ENCODE assay signal across 14 cellular contexts in the genomic region with DNA sequence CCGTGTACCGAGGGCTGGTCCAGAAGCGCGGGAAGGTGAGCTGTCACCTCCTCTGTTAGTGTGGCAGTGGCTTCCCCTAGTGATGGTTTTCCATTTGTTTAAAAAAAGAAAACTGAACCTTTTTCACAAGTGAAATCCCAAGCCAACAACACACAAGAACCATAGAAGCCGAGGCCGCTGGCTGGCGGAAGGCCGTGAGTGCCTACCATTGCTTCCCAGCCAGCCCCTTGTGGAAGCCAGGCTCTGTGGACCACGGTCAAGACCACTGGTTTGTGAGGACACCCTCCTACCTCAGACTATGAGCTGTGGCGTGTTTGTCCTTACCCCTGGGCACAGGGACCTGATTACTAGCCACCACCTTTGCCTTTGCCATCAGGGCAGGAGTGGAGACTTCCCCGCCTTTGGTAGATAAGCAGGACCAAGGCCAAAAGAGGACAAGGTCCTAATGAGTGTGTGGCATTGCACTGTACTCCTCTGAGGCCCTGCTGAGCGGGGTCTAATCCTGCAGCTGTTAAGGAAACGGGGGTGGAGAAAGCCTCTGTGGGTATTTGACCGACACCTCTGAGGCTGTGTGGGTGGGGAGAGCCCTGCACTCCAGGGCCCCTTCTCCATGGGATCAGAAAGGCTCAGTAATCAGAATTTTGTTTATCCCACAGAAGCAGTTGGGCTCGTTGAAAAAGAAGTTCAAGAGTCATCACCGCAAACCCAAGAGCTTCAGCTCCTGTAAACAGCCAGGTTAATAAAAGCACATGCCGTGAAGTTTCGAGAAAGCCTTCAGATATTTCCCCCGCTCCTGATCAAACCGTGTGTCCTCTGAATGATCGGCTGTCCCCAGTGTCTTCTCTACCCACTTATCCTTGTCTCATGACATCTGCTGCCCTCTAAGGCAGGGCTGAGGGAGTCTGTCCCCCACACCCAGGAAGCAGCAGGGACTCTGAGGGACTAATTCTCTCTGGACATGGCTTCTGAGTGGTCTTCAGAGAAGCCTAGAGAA. TPM values are rescaled to one million over a fixed set of nuclear protein-coding genes. Genes with fewer than 3 reads are reported as not detected.
DNase-seq lines count a peak whose midpoint lies in the region; FAIRE-seq and TF ChIP-seq lines count a peak whose summit lies in the region.
"Had no signal": no experiment of that assay in that cellular context is flagged by ENCODE, and none has a peak within 500 bp of the region (broad histone marks: within the 10 kb centered on the region; RNA-seq: fewer than 3 reads in every experiment).

No MANE protein-coding gene starts in this region.

- H3K4me1 ChIP-seq in smooth muscle cell (ENCODE audit: low read depth): peaks cover 5% of the 10 kb centered on the region

- H3K4me3 Mint-ChIP-seq in activated CD4-positive, alpha-beta T cell treated with anti-CD3 and anti-CD28 coated beads, Interleukin-2, amount 10 ng/mL, durations not matched to agents 7 days and 5 days: no peak overlapping the region

- H2AFZ ChIP-seq in smooth muscle cell (ENCODE audit: low read depth): no peak overlapping the region

- 66% methylated on average over 21 of the region's 21 CpGs for WGBS in smooth muscle cell (ENCODE audit: low lambda C conversion rate)

- TF ChIP-seq CTCF in VCaP (conservative IDR thresholded peaks at IDR 0.05): no peak
- TF ChIP-seq CTCF in dorsolateral prefrontal cortex (IDR thresholded peaks at IDR 0.05 in 54 of 56, conservative IDR thresholded peaks at IDR 0.05 in 2 of 56; ENCODE audit: low read depth in 1 of 56, partially characterized antibody in 56 of 56): no peak
- no peak for TF ChIP-seq CTCF in smooth muscle cell (IDR thresholded peaks at IDR 0.05; ENCODE audit: borderline replicate concordance, insufficient read depth, poor library complexity, severe bottlenecking)

- no peaks in the 10 kb centered on the region for H3K27me3 Mint-ChIP-seq in activated CD4-positive, alpha-beta T cell treated with anti-CD3 and anti-CD28 coated beads, Interleukin-2, amount 10 ng/mL, durations not matched to agents 7 days and 5 days

- H3K27ac ChIP-seq in VCaP (peak overlapping the region; percentile 98), dorsolateral prefrontal cortex (peak overlapping the region in 36 of 59 donors; percentile 0 to 74 (median 54)), smooth muscle cell (ENCODE audit: low read depth) (peak overlapping the region; percentile 55)
- H3K27ac ChIP-seq: upper lobe of left lung had no signal

- H3K27ac Mint-ChIP-seq in activated CD4-positive, alpha-beta T cell treated with anti-CD3 and anti-CD28 coated beads, Interleukin-2, amount 10 ng/mL, durations not matched to agents 7 days and 5 days: peak overlapping the region; percentile 42

- H3K27me3 ChIP-seq in dorsolateral prefrontal cortex (no peaks in the 10 kb centered on the region), smooth muscle cell (ENCODE audit: low read depth) (no peaks in the 10 kb centered on the region)
- H3K27me3 ChIP-seq: upper lobe of left lung had no signal

- no peak for FAIRE-seq in frontal cortex (lab: Jason Lieb, UNC)
- FAIRE-seq: kidney had no signal

- CTCF ChIA-PET in activated CD4-positive, alpha-beta T cell treated with anti-CD3 and anti-CD28 coated beads, Interleukin-2, amount 10 ng/mL, durations not matched to agents 7 days and 5 days (lab: Charles Lee): interaction anchor here (0.6 to 1.2 kb wide), 5 partner anchors 9 to 25 kb away, joined by 3 to 4 read pairs (median 3); partner anchors contain the start of genes MED22 and RPL7A

- peaks cover 47% of the 10 kb centered on the region for H3K36me3 Mint-ChIP-seq in activated CD4-positive, alpha-beta T cell treated with anti-CD3 and anti-CD28 coated beads, Interleukin-2, amount 10 ng/mL, durations not matched to agents 7 days and 5 days (ENCODE audit: low read depth)

- no peaks in the 10 kb centered on the region for H3K9me3 Mint-ChIP-seq in activated CD4-positive, alpha-beta T cell treated with anti-CD3 and anti-CD28 coated beads, Interleukin-2, amount 10 ng/mL, durations not matched to agents 7 days and 5 days

- intact Hi-C loops in dorsolateral prefrontal cortex (cut with DNase I): no loop called here

- peaks cover 22% of the 10 kb centered on the region for H3K79me2 ChIP-seq in smooth muscle cell (ENCODE audit: low read depth)

- peaks cover 88% of the 10 kb centered on the region for H4K20me1 ChIP-seq in smooth muscle cell (ENCODE audit: low read depth)

- H3K9me3 ChIP-seq in smooth muscle cell (replicated peaks; ENCODE audit: low read depth): no peaks in the 10 kb centered on the region
- H3K9me3 ChIP-seq: upper lobe of left lung had no signal

- H3K4me1 Mint-ChIP-seq in activated CD4-positive, alpha-beta T cell treated with anti-CD3 and anti-CD28 coated beads, Interleukin-2, amount 10 ng/mL, durations not matched to agents 7 days and 5 days: peaks cover 32% of the 10 kb centered on the region

- no peak overlapping the region for H3K4me2 ChIP-seq in smooth muscle cell

- H3F3A ChIP-seq in smooth muscle cell (ENCODE audit: low read depth): peaks cover 40% of the 10 kb centered on the region

- H3K9ac ChIP-seq in smooth muscle cell (ENCODE audit: low read depth): no peak overlapping the region

- peaks cover 11% of the 10 kb centered on the region for H3K36me3 ChIP-seq in smooth muscle cell (ENCODE audit: low read depth)

- no peak for DNase-seq in activated CD4-positive, alpha-beta T cell treated with anti-CD3 and anti-CD28 coated beads, Interleukin-2, amount 10 ng/mL, durations not matched to agents 7 days and 5 days
- DNase-seq in activated CD4-positive, alpha-beta T cell treated with anti-CD3 and anti-CD28 coated beads, Interleukin-2, amount 50 U/mL, for 1 hour: no peak
- no peak for DNase-seq in dorsolateral prefrontal cortex
- no peak for DNase-seq in smooth muscle cell (lab: John Stamatoyannopoulos, UW; ENCODE audit: unreplicated experiment)
- DNase-seq in AG08396 (ENCODE audit: low spot score): no peak
- no peak for DNase-seq in frontal cortex (ENCODE audit: low spot score in 2 of 2)
- no peak for DNase-seq in GM03348 (ENCODE audit: low spot score)
- DNase-seq: H7, kidney, NCI-H1436, NCI-H526 treated with DMSO at 0.1 percent for 48 hours had no signal

- H3K4me3 ChIP-seq in dorsolateral prefrontal cortex (no peak overlapping the region), smooth muscle cell (no peak overlapping the region)
- H3K4me3 ChIP-seq: coronary artery, upper lobe of left lung had no signal

- POLR2A ChIA-PET in activated CD4-positive, alpha-beta T cell treated with anti-CD3 and anti-CD28 coated beads, Interleukin-2, amount 10 ng/mL, durations not matched to agents 7 days and 5 days (lab: Charles Lee): no interaction called here

RNA-seq across cellular contexts. Expression of gene SURF2, which starts 4.3 kb away (rescaled TPM):
- 10 to 100 TPM; 14.8 to 16.0 TPM for total RNA-seq in activated CD4-positive, alpha-beta T cell treated with anti-CD3 and anti-CD28 coated beads, Interleukin-2, amount 10 ng/mL, durations not matched to agents 7 days and 5 days
- total RNA-seq in dorsolateral prefrontal cortex (10 to 100 TPM; 16.6 to 42.3 (median 26.4) TPM), smooth muscle cell (2.8 and 11.4 TPM in 2 replicates), frontal cortex (17.1 TPM)
- 21.4 and 28.9 TPM in 2 replicates for polyA plus RNA-seq in smooth muscle cell

RNA-seq across cellular contexts. Expression of gene SURF1, which starts 4.4 kb away (rescaled TPM):
- 10 to 100 TPM; 39.4 to 48.9 TPM for total RNA-seq in activated CD4-positive, alpha-beta T cell treated with anti-CD3 and anti-CD28 coated beads, Interleukin-2, amount 10 ng/mL, durations not matched to agents 7 days and 5 days
- total RNA-seq in dorsolateral prefrontal cortex (10 to 100 TPM; 23.9 to 64.2 (median 39.4) TPM), smooth muscle cell (23.8 and 33.5 TPM in 2 replicates), frontal cortex (13.9 TPM)
- 57.7 and 60.7 TPM in 2 replicates for polyA plus RNA-seq in smooth muscle cell

RNA-seq across cellular contexts. Expression of gene RPL7A, which starts 12.7 kb away (rescaled TPM):
- 1,000 to 10,000 TPM; 1,880 to 1,928 TPM for total RNA-seq in activated CD4-positive, alpha-beta T cell treated with anti-CD3 and anti-CD28 coated beads, Interleukin-2, amount 10 ng/mL, durations not matched to agents 7 days and 5 days
- 100 to 1,000 TPM; 512 to 837 (median 653) TPM for total RNA-seq in dorsolateral prefrontal cortex
- total RNA-seq in smooth muscle cell: 1,134 and 1,254 TPM in 2 replicates
- 372 and 413 TPM in 2 replicates for polyA plus RNA-seq in smooth muscle cell
- 1,196 TPM for total RNA-seq in frontal cortex

RNA-seq across cellular contexts. Expression of gene MED22, which starts 12.8 kb away (rescaled TPM):
- total RNA-seq in activated CD4-positive, alpha-beta T cell treated with anti-CD3 and anti-CD28 coated beads, Interleukin-2, amount 10 ng/mL, durations not matched to agents 7 days and 5 days: 10 to 100 TPM; 25.6 to 27.2 TPM
- total RNA-seq in dorsolateral prefrontal cortex (10 to 100 TPM; 19.2 to 41.3 (median 30.0) TPM), smooth muscle cell (8.3 and 9.0 TPM in 2 replicates), frontal cortex (15.1 TPM)
- 15.8 and 17.9 TPM in 2 replicates for polyA plus RNA-seq in smooth muscle cell

RNA-seq across cellular contexts. Expression of gene SURF4, which starts 15.2 kb away (rescaled TPM):
- 100 to 1,000 TPM; 147 to 164 TPM for total RNA-seq in activated CD4-positive, alpha-beta T cell treated with anti-CD3 and anti-CD28 coated beads, Interleukin-2, amount 10 ng/mL, durations not matched to agents 7 days and 5 days
- total RNA-seq in dorsolateral prefrontal cortex (10 to 100 TPM; 55.4 to 99.4 (median 69.8) TPM), smooth muscle cell (353 and 377 TPM in 2 replicates), frontal cortex (91.3 TPM)
- polyA plus RNA-seq in smooth muscle cell: 340 and 396 TPM in 2 replicates
